9 cellular contexts compared by ENCODE assay signal in genomic region chr22:36355894-36356293, GRCh38. TPM values are rescaled to one million over a fixed set of nuclear protein-coding genes. Genes with fewer than 3 reads are reported as not detected.
DNase-seq lines count a peak whose midpoint lies in the region; ATAC-seq and TF ChIP-seq lines count a peak whose summit lies in the region.
"Had no signal": no experiment of that assay in that cellular context is flagged by ENCODE, and none has a peak within 500 bp of the region (broad histone marks: within the 10 kb centered on the region; RNA-seq: fewer than 3 reads in every experiment).

No MANE protein-coding gene starts in this region.

- no peak overlapping the region for H2AFZ ChIP-seq in hepatocyte
- no peak overlapping the region for H2AFZ ChIP-seq in smooth muscle cell (ENCODE audit: low read depth)

- no peak for TF ChIP-seq CTCF in GM12864 (IDR thresholded peaks at IDR 0.05; ENCODE audit: low read depth, low read length, missing control alignments)
- no peak for TF ChIP-seq CTCF in hepatocyte (IDR thresholded peaks at IDR 0.05; ENCODE audit: poor library complexity)
- TF ChIP-seq CTCF in smooth muscle cell (IDR thresholded peaks at IDR 0.05; ENCODE audit: borderline replicate concordance, insufficient read depth, poor library complexity, severe bottlenecking): no peak
- TF ChIP-seq CTCF in lower leg skin (IDR thresholded peaks at IDR 0.05): no peak

- H3K27ac ChIP-seq in hepatocyte (peak overlapping the region; percentile 84), smooth muscle cell (ENCODE audit: low read depth) (peak overlapping the region; percentile 82), SJCRH30 (no peak overlapping the region)

- peak overlapping the region; percentile 79 for H3K27ac Mint-ChIP-seq in activated CD4-positive, alpha-beta memory T cell treated with anti-CD3 and anti-CD28 coated beads, Interleukin-2, amount 10 ng/mL, durations not matched to agents 7 days and 5 days

- H3K36me3 Mint-ChIP-seq in activated CD4-positive, alpha-beta memory T cell treated with anti-CD3 and anti-CD28 coated beads, Interleukin-2, amount 10 ng/mL, durations not matched to agents 7 days and 5 days (ENCODE audit: low read depth): peaks cover 59% of the 10 kb centered on the region

- CTCF ChIA-PET in activated CD4-positive, alpha-beta memory T cell treated with anti-CD3 and anti-CD28 coated beads, Interleukin-2, amount 10 ng/mL, durations not matched to agents 7 days and 5 days (lab: Charles Lee): interaction anchor here (0.8 to 1.4 kb wide), 6 partner anchors 9 to 114 kb away, joined by 3 to 6 read pairs (median 4); no protein-coding TSS in a partner anchor

- peak overlapping the region; percentile 18; the same call in 1 of the 2 replicates for H3K4me3 ChIP-seq in GM12864 (ENCODE audit: low read depth, low read length)
- no peak overlapping the region for H3K4me3 ChIP-seq in hepatocyte
- no peak overlapping the region for H3K4me3 ChIP-seq in smooth muscle cell
- H3K4me3 ChIP-seq in SJCRH30: no peak overlapping the region
- no peak overlapping the region for H3K4me3 ChIP-seq in lower leg skin (ENCODE audit: low read depth, poor library complexity, severe bottlenecking)
- H3K4me3 ChIP-seq: MG63 had no signal

- peaks cover 62% of the 10 kb centered on the region for H3F3A ChIP-seq in smooth muscle cell (ENCODE audit: low read depth)

- no peaks in the 10 kb centered on the region for H3K9me2 ChIP-seq in hepatocyte (replicated peaks; ENCODE audit: insufficient read depth)

- WGBS in hepatocyte (ENCODE audit: low lambda C conversion rate, missing lambda C conversion rate): 95% methylated on average over 6 of the region's 6 CpGs
- 96% methylated on average over 6 of the region's 6 CpGs for WGBS in smooth muscle cell (ENCODE audit: low lambda C conversion rate)
- WGBS in lower leg skin, 2 donors: 78 to 83% methylated on average over 6 of the region's 6 CpGs

- H3K4me1 ChIP-seq in hepatocyte (ENCODE audit: insufficient read depth) (peaks cover 57% of the 10 kb centered on the region), smooth muscle cell (ENCODE audit: low read depth) (peaks cover 62% of the 10 kb centered on the region), SJCRH30 (peaks cover 74% of the 10 kb centered on the region)

- H3K9me3 ChIP-seq in hepatocyte (ENCODE audit: low read depth) (no peaks in the 10 kb centered on the region), smooth muscle cell (replicated peaks; ENCODE audit: low read depth) (no peaks in the 10 kb centered on the region), SJCRH30 (replicated peaks) (no peaks in the 10 kb centered on the region)
- H3K9me3 ChIP-seq: MG63 had no signal

- no peaks in the 10 kb centered on the region for H3K9me3 Mint-ChIP-seq in activated CD4-positive, alpha-beta memory T cell treated with anti-CD3 and anti-CD28 coated beads, Interleukin-2, amount 10 ng/mL, durations not matched to agents 7 days and 5 days

- intact Hi-C loops in lower leg skin (cut with DNase I; ENCODE audit: low total_unique reads): no loop called here

- H3K9ac ChIP-seq in smooth muscle cell (ENCODE audit: low read depth): peak overlapping the region; percentile 16

- TF ChIP-seq POLR2A in lower leg skin (IDR thresholded peaks at IDR 0.05): no peak

- DNase-seq in GM12864 (ENCODE audit: low read depth) (no peak), hepatocyte (ENCODE audit: low spot score) (no peak), smooth muscle cell (lab: John Stamatoyannopoulos, UW; ENCODE audit: unreplicated experiment) (no peak), SJCRH30 (no peak), NCI-H1092 (lab: John Stamatoyannopoulos, UW) (no peak), lower leg skin (ENCODE audit: low spot score in 2 of 2) (no peak)
- no peak for DNase-seq in activated CD4-positive, alpha-beta memory T cell treated with anti-CD3 and anti-CD28 coated beads, Interleukin-2, amount 10 ng/mL, durations not matched to agents 7 days and 5 days
- DNase-seq: MG63 had no signal

- H3K79me2 ChIP-seq in hepatocyte (peaks cover 96% of the 10 kb centered on the region), smooth muscle cell (ENCODE audit: low read depth) (peaks cover 99% of the 10 kb centered on the region)

- H3K27me3 ChIP-seq in hepatocyte: no peaks in the 10 kb centered on the region
- no peaks in the 10 kb centered on the region for H3K27me3 ChIP-seq in smooth muscle cell (ENCODE audit: low read depth)
- no peaks in the 10 kb centered on the region for H3K27me3 ChIP-seq in SJCRH30
- H3K27me3 ChIP-seq: MG63 had no signal

- no peaks in the 10 kb centered on the region for H3K27me3 Mint-ChIP-seq in activated CD4-positive, alpha-beta memory T cell treated with anti-CD3 and anti-CD28 coated beads, Interleukin-2, amount 10 ng/mL, durations not matched to agents 7 days and 5 days

- POLR2A ChIA-PET in activated CD4-positive, alpha-beta memory T cell treated with anti-CD3 and anti-CD28 coated beads, Interleukin-2, amount 10 ng/mL, durations not matched to agents 7 days and 5 days (lab: Charles Lee): interaction anchor here (0.6 to 23.7 kb wide), 12 partner anchors 9 to 125 kb away, joined by 3 to 355 read pairs (median 6); partner anchors contain the start of gene MYH9

- no peak overlapping the region for H3K4me2 ChIP-seq in hepatocyte
- H3K4me2 ChIP-seq in smooth muscle cell: peak overlapping the region; percentile 76

- H3K4me3 Mint-ChIP-seq in activated CD4-positive, alpha-beta memory T cell treated with anti-CD3 and anti-CD28 coated beads, Interleukin-2, amount 10 ng/mL, durations not matched to agents 7 days and 5 days: peak overlapping the region; percentile 59

- H3K36me3 ChIP-seq in hepatocyte (replicated peaks; ENCODE audit: insufficient read depth, low read depth): no peaks in the 10 kb centered on the region
- H3K36me3 ChIP-seq in smooth muscle cell (ENCODE audit: low read depth): no peaks in the 10 kb centered on the region
- H3K36me3 ChIP-seq in SJCRH30: peaks cover 3% of the 10 kb centered on the region; the same call in 1 of the 2 replicates

- peaks cover 53% of the 10 kb centered on the region for H4K20me1 ChIP-seq in hepatocyte (ENCODE audit: insufficient read depth, poor library complexity, severe bottlenecking)
- H4K20me1 ChIP-seq in smooth muscle cell (ENCODE audit: low read depth): peaks cover 100% of the 10 kb centered on the region

- peaks cover 97% of the 10 kb centered on the region for H3K4me1 Mint-ChIP-seq in activated CD4-positive, alpha-beta memory T cell treated with anti-CD3 and anti-CD28 coated beads, Interleukin-2, amount 10 ng/mL, durations not matched to agents 7 days and 5 days

- no peak for ATAC-seq in HG02938 (IDR thresholded peaks at IDR 0.05; ENCODE audit: unreplicated experiment)

RNA-seq across cellular contexts. Expression of gene MYH9, which starts 31.9 kb away (rescaled TPM):
- total RNA-seq in activated CD4-positive, alpha-beta memory T cell treated with anti-CD3 and anti-CD28 coated beads, Interleukin-2, amount 10 ng/mL, durations not matched to agents 7 days and 5 days: 100 to 1,000 TPM; 840 to 865 TPM
- total RNA-seq in hepatocyte: 149 and 188 TPM in 2 replicates
- 125 and 140 TPM in 2 replicates for polyA plus RNA-seq in hepatocyte
- total RNA-seq in smooth muscle cell: 350 and 378 TPM in 2 replicates
- 361 and 382 TPM in 2 replicates for polyA plus RNA-seq in smooth muscle cell
- total RNA-seq in SJCRH30 (2014; rRNA removed; shearing (Covaris generic)): 151 TPM in 2 replicates
- total RNA-seq in lower leg skin: 100 to 1,000 TPM; 258 to 335 (median 307) TPM
